1 cellular context compared by ENCODE assay signal in the genomic region with DNA sequence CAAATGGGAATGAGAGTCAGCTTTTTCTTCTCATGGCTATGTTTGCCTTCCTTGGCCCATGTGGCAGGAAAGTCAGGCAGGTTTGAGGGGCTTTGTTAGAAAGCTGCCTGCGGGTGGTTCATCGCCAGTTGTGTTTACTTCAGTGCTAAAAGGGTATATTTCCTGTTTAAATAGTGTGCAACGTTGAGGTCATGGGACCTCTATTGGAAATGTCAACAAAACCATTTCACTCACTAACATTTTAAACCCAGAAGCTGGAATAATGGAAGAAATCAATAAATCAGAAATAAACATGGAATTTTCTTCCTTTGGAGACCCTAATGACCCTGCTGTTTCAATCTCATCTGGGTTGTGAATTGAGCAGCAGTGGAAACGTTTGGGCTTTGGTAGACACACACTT.
A peak's percentile ranks its signal among the peaks of the same experiment; 100 is the strongest.
TF ChIP-seq lines count a peak whose summit lies in the region.

No MANE protein-coding gene starts in this region.

TF ChIP-seq in liver, 16 proteins besides CTCF, POLR2A, EP300 and RAD21 (continued from another document):
- TF ChIP-seq, protein P1, sequence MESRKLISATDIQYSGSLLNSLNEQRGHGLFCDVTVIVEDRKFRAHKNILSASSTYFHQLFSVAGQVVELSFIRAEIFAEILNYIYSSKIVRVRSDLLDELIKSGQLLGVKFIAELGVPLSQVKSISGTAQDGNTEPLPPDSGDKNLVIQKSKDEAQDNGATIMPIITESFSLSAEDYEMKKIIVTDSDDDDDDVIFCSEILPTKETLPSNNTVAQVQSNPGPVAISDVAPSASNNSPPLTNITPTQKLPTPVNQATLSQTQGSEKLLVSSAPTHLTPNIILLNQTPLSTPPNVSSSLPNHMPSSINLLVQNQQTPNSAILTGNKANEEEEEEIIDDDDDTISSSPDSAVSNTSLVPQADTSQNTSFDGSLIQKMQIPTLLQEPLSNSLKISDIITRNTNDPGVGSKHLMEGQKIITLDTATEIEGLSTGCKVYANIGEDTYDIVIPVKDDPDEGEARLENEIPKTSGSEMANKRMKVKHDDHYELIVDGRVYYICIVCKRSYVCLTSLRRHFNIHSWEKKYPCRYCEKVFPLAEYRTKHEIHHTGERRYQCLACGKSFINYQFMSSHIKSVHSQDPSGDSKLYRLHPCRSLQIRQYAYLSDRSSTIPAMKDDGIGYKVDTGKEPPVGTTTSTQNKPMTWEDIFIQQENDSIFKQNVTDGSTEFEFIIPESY (IDR thresholded peaks at IDR 0.05): no peak
- TF ChIP-seq TAF1 (conservative IDR thresholded peaks at IDR 0.05) (no peak), YY1 (IDR thresholded peaks at IDR 0.05) (no peak), JUND (IDR thresholded peaks at IDR 0.05) (no peak), FOXA2 (IDR thresholded peaks at IDR 0.05) (no peak), NR2F2 (IDR thresholded peaks at IDR 0.05) (no peak), EGR1 (IDR thresholded peaks at IDR 0.05; ENCODE audit: low read depth in 2 of 2) (no peak), HNF4A (conservative IDR thresholded peaks at IDR 0.05) (no peak), HNF4G (IDR thresholded peaks at IDR 0.05) (no peak), SP1 (IDR thresholded peaks at IDR 0.05) (peak; percentile 17)
- TF ChIP-seq, protein P2, sequence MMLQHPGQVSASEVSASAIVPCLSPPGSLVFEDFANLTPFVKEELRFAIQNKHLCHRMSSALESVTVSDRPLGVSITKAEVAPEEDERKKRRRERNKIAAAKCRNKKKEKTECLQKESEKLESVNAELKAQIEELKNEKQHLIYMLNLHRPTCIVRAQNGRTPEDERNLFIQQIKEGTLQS (IDR thresholded peaks at IDR 0.05): no peak
